Comparison of ENCODE assay signal across 1 cellular context in genomic region chr11:57650739-57651090, GRCh38.
TF ChIP-seq lines count a peak whose summit lies in the region.

No MANE protein-coding gene starts in this region.

TF ChIP-seq in K562, 482 proteins besides CTCF, POLR2A, EP300 and RAD21:
- TF ChIP-seq HCFC1 (IDR thresholded peaks at IDR 0.05; ENCODE audit: low read depth, low read length): no peak
- no peak for TF ChIP-seq L3MBTL2 (IDR thresholded peaks at IDR 0.05)
- TF ChIP-seq GATA2 (CRISPR knock-in tag; IDR thresholded peaks at IDR 0.05): no peak
- no peak for TF ChIP-seq BCOR (IDR thresholded peaks at IDR 0.05)
- no peak for TF ChIP-seq TAF7 (tag; IDR thresholded peaks at IDR 0.05)
- TF ChIP-seq, protein P1, sequence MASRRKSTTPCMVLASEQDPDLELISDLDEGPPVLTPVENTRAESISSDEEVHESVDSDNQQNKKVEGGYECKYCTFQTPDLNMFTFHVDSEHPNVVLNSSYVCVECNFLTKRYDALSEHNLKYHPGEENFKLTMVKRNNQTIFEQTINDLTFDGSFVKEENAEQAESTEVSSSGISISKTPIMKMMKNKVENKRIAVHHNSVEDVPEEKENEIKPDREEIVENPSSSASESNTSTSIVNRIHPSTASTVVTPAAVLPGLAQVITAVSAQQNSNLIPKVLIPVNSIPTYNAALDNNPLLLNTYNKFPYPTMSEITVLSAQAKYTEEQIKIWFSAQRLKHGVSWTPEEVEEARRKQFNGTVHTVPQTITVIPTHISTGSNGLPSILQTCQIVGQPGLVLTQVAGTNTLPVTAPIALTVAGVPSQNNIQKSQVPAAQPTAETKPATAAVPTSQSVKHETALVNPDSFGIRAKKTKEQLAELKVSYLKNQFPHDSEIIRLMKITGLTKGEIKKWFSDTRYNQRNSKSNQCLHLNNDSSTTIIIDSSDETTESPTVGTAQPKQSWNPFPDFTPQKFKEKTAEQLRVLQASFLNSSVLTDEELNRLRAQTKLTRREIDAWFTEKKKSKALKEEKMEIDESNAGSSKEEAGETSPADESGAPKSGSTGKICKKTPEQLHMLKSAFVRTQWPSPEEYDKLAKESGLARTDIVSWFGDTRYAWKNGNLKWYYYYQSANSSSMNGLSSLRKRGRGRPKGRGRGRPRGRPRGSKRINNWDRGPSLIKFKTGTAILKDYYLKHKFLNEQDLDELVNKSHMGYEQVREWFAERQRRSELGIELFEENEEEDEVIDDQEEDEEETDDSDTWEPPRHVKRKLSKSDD (conservative IDR thresholded peaks at IDR 0.05; ENCODE audit: low read length): no peak
- no peak for TF ChIP-seq CUX1 (CRISPR knock-in tag; IDR thresholded peaks at IDR 0.05)
- TF ChIP-seq, protein P2, sequence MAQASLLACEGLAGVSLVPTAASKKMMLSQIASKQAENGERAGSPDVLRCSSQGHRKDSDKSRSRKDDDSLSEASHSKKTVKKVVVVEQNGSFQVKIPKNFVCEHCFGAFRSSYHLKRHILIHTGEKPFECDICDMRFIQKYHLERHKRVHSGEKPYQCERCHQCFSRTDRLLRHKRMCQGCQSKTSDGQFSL (CRISPR knock-in tag; IDR thresholded peaks at IDR 0.05): no peak
- TF ChIP-seq, protein P2 (tag; IDR thresholded peaks at IDR 0.05): no peak
- TF ChIP-seq CBX8 (IDR thresholded peaks at IDR 0.05; ENCODE audit: borderline replicate concordance, extremely low read depth, low read depth, low read length, poor library complexity, severe bottlenecking): no peak
- no peak for TF ChIP-seq TOE1 (IDR thresholded peaks at IDR 0.05; ENCODE audit: borderline replicate concordance)
- no peak for TF ChIP-seq TOE1 (CRISPR knock-in tag; IDR thresholded peaks at IDR 0.05; ENCODE audit: borderline replicate concordance, low read depth)
- no peak for TF ChIP-seq CLOCK (CRISPR knock-in tag; IDR thresholded peaks at IDR 0.05; ENCODE audit: borderline replicate concordance)
- no peak for TF ChIP-seq ZNF764 (CRISPR knock-in tag; IDR thresholded peaks at IDR 0.05; ENCODE audit: low read depth)
- TF ChIP-seq ZNF449 (CRISPR knock-in tag; IDR thresholded peaks at IDR 0.05): no peak
- TF ChIP-seq, protein P3, sequence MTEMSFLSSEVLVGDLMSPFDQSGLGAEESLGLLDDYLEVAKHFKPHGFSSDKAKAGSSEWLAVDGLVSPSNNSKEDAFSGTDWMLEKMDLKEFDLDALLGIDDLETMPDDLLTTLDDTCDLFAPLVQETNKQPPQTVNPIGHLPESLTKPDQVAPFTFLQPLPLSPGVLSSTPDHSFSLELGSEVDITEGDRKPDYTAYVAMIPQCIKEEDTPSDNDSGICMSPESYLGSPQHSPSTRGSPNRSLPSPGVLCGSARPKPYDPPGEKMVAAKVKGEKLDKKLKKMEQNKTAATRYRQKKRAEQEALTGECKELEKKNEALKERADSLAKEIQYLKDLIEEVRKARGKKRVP (CRISPR knock-in tag; IDR thresholded peaks at IDR 0.05): no peak
- no peak for TF ChIP-seq HLTF (IDR thresholded peaks at IDR 0.05)
- TF ChIP-seq KDM4B (IDR thresholded peaks at IDR 0.05; ENCODE audit: borderline replicate concordance in 2 of 2, low read depth in 1 of 2): no peak
